ENCODE assay signal across 25 cellular contexts in genomic region chr2:97701851-97702465, GRCh38. TPM values are rescaled to one million over a fixed set of nuclear protein-coding genes. Genes with fewer than 3 reads are reported as not detected.
A peak's percentile ranks its signal among the peaks of the same experiment; 100 is the strongest.
DNase-seq lines count a peak whose midpoint lies in the region; ATAC-seq and TF ChIP-seq lines count a peak whose summit lies in the region.
"Had no signal": no experiment of that assay in that cellular context is flagged by ENCODE, and none has a peak within 500 bp of the region (broad histone marks: within the 10 kb centered on the region; RNA-seq: fewer than 3 reads in every experiment).

No MANE protein-coding gene starts in this region.

- peak overlapping the region; percentile 53 for H2AFZ ChIP-seq in osteoblast (ENCODE audit: low read length)

- no peaks in the 10 kb centered on the region for H3K79me2 ChIP-seq in osteoblast (ENCODE audit: insufficient read depth, low read length)

- intact Hi-C loops in breast epithelium (cut with DNase I; ENCODE audit: low total_unique reads), result no loop called here

- H3K4me3 ChIP-seq in NB4 (ENCODE audit: low read depth, low read length) (peak overlapping the region; percentile 13), osteoblast (ENCODE audit: insufficient read depth, low read length) (no peak overlapping the region), breast epithelium (no peak overlapping the region)
- H3K4me3 ChIP-seq: ascending aorta, pancreas had no signal

- no peaks in the 10 kb centered on the region for H3K9me3 ChIP-seq in osteoblast (ENCODE audit: low read depth, low read length)
- H3K9me3 ChIP-seq in breast epithelium, result no peaks in the 10 kb centered on the region
- H3K9me3 ChIP-seq: ascending aorta, pancreas had no signal

- TF ChIP-seq POLR2A in NB4 (IDR thresholded peaks at IDR 0.05; ENCODE audit: extremely low read depth, insufficient read length) (no peak), breast epithelium (IDR thresholded peaks at IDR 0.05) (no peak)

- TF ChIP-seq CTCF in NB4 (IDR thresholded peaks at IDR 0.05; ENCODE audit: low read depth, low read length), result no peak
- TF ChIP-seq CTCF in osteoblast (IDR thresholded peaks at IDR 0.05; ENCODE audit: extremely low read depth, low read depth, low read length), result no peak
- no peak for TF ChIP-seq CTCF in breast epithelium (IDR thresholded peaks at IDR 0.05)

- H3K27me3 ChIP-seq in osteoblast (ENCODE audit: insufficient read depth, low read length), result no peaks in the 10 kb centered on the region
- H3K27me3 ChIP-seq in breast epithelium, result no peaks in the 10 kb centered on the region
- H3K27me3 ChIP-seq: ascending aorta, pancreas had no signal

- no peaks in the 10 kb centered on the region for H4K20me1 ChIP-seq in osteoblast (ENCODE audit: insufficient read depth, low read length)

- H3K36me3 ChIP-seq in osteoblast (ENCODE audit: insufficient read depth, low read length) (no peaks in the 10 kb centered on the region), breast epithelium (no peaks in the 10 kb centered on the region)
- H3K36me3 ChIP-seq: ascending aorta, pancreas had no signal

- peak overlapping the region; percentile 66 for H3K27ac ChIP-seq in osteoblast (ENCODE audit: low read depth, low read length)
- no peak overlapping the region for H3K27ac ChIP-seq in breast epithelium
- H3K27ac ChIP-seq: ascending aorta, KMS-11, pancreas had no signal

- peak overlapping the region; percentile 30 for H3K4me2 ChIP-seq in osteoblast (ENCODE audit: insufficient read depth, low read length)
- H3K4me2 ChIP-seq: KMS-11 had no signal

- ATAC-seq in HG02885 (IDR thresholded peaks at IDR 0.05; ENCODE audit: poor library complexity, unreplicated experiment), result no peak
- ATAC-seq: activated naive CD4-positive, alpha-beta T cell treated with anti-CD3 and anti-CD28 coated beads, Interleukin-2, amount 50 U/mL, for 72 hours; pancreas; stimulated activated effector memory CD8-positive, alpha-beta T cell treated with anti-CD3 and anti-CD28 coated beads, Interleukin-12 subunit alpha, Interleukin-12 subunit beta, amount 100 ng/mL, for 72 hours had no signal

- peak; percentile 64 for DNase-seq in GF-D8 (lab: John Stamatoyannopoulos, UW)
- peak; percentile 98 for DNase-seq in NB4 (ENCODE audit: low read depth)
- DNase-seq in fibroblast of peridontal ligament (ENCODE audit: extremely low read depth), result peak; percentile 56
- peak; percentile 80 for DNase-seq in osteoblast (ENCODE audit: insufficient read length, low spot score, missing footprints)
- DNase-seq in breast epithelium (ENCODE audit: low spot score in 2 of 2), result no peak
- DNase-seq in amniotic stem cell (lab: John Stamatoyannopoulos, UW), result no peak
- DNase-seq in NCI-H446 treated with DMSO at 0.1 percent for 48 hours (lab: John Stamatoyannopoulos, UW), result no peak
- DNase-seq: activated CD4-positive, alpha-beta T cell treated with anti-CD3 and anti-CD28 coated beads, Interleukin-2, amount 50 U/mL, for 4 hours; CD4-positive, CD25-positive, alpha-beta regulatory T cell; central memory CD4-positive, alpha-beta T cell; NCI-H446; NCI-H82; retina; stimulated activated CD4-positive, alpha-beta T cell treated with anti-CD3 and anti-CD28 coated beads, Interleukin-12 subunit alpha, Interleukin-12 subunit beta, amount 100 ng/mL, for 4 hours; stimulated activated CD4-positive, alpha-beta T cell treated with anti-CD3 and anti-CD28 coated beads, Interleukin-4, amount 100 ng/mL, for 24 hours; T-helper 1 cell had no signal

- H3K4me1 ChIP-seq in osteoblast (ENCODE audit: insufficient read depth, low read length), result peaks cover 11% of the 10 kb centered on the region
- H3K4me1 ChIP-seq in breast epithelium, result no peaks in the 10 kb centered on the region

RNA-seq across cellular contexts. Expression of gene ZAP70, which starts 11.4 kb away (rescaled TPM):
- total RNA-seq in osteoblast (under 0.01 TPM in 2 replicates), breast epithelium (1 to 10 TPM; 4.0 to 7.3 (median 4.9) TPM)
- total RNA-seq: fibroblast of lung, H4, SK-MEL-5 had no signal

RNA-seq across cellular contexts. Expression of gene C2orf92, which starts 32.4 kb away (rescaled TPM):
- total RNA-seq in osteoblast (2.5 and 3.2 TPM in 2 replicates), breast epithelium (10 to 100 TPM; 11.2 to 49.5 (median 27.9) TPM)

RNA-seq across cellular contexts. Expression of gene ACTR1B, which starts 38.1 kb away (rescaled TPM):
- total RNA-seq in osteoblast (44.9 and 53.6 TPM in 2 replicates), breast epithelium (10 to 100 TPM; 59.6 to 74.6 (median 61.9) TPM)

RNA-seq across cellular contexts. Expression of gene COX5B, which starts 56.1 kb away (rescaled TPM):
- 214 and 243 TPM in 2 replicates for total RNA-seq in osteoblast
- total RNA-seq in breast epithelium, result 100 to 1,000 TPM; 352 to 396 (median 362) TPM

Comparison
In these comparisons a context has a peak if more than half of its experiments do, and no peak if none do; other contexts are left out.
1. DNase-seq: peak in GF-D8 (single experiment), NB4 (single experiment), fibroblast of peridontal ligament (single experiment) and osteoblast (single experiment); none in breast epithelium (0 of 2), amniotic stem cell (single experiment) and NCI-H446 treated with DMSO at 0.1 percent for 48 hours (single experiment).